In the genomic region with DNA sequence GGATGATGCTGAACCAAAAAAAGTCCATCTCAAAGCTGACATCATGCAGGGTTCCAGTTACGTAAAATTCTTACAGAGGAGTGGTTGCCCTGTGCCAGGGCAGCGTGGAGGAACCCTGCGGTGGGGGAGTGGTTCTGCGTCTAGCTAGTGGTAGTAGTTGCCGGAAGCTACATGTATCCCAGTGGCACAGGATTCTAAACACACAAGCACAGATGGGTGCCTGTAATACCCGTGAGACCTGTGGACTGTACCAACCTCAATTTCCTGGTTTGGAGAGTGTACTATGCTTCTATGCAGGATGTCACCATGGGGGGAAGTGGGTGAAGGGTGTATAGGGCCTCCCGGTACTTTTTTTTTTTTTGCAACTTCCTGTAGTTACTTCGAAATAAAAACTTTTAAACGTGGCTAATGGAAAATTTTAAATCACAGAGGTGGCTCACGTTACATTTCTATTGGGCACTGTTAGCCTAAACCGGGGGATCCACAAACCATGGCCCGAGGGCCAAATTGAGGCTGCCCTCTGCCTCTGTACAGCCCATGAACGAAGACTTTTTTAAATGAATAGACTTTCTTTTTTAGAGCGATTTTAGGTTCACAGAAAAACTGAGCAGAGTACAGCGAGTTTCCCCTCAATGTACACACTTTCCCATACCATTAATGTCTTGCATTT, we compare ENCODE assay signal across 1 cellular context.
TF ChIP-seq lines count a peak whose summit lies in the region.

No MANE protein-coding gene starts in this region.

TF ChIP-seq in SK-N-SH, 30 proteins besides CTCF, POLR2A, EP300 and RAD21 (continued from another document):
- TF ChIP-seq, protein P1, sequence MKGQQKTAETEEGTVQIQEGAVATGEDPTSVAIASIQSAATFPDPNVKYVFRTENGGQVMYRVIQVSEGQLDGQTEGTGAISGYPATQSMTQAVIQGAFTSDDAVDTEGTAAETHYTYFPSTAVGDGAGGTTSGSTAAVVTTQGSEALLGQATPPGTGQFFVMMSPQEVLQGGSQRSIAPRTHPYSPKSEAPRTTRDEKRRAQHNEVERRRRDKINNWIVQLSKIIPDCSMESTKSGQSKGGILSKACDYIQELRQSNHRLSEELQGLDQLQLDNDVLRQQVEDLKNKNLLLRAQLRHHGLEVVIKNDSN (IDR thresholded peaks at IDR 0.05; ENCODE audit: borderline replicate concordance, low read depth): no peak
- TF ChIP-seq, protein P2, sequence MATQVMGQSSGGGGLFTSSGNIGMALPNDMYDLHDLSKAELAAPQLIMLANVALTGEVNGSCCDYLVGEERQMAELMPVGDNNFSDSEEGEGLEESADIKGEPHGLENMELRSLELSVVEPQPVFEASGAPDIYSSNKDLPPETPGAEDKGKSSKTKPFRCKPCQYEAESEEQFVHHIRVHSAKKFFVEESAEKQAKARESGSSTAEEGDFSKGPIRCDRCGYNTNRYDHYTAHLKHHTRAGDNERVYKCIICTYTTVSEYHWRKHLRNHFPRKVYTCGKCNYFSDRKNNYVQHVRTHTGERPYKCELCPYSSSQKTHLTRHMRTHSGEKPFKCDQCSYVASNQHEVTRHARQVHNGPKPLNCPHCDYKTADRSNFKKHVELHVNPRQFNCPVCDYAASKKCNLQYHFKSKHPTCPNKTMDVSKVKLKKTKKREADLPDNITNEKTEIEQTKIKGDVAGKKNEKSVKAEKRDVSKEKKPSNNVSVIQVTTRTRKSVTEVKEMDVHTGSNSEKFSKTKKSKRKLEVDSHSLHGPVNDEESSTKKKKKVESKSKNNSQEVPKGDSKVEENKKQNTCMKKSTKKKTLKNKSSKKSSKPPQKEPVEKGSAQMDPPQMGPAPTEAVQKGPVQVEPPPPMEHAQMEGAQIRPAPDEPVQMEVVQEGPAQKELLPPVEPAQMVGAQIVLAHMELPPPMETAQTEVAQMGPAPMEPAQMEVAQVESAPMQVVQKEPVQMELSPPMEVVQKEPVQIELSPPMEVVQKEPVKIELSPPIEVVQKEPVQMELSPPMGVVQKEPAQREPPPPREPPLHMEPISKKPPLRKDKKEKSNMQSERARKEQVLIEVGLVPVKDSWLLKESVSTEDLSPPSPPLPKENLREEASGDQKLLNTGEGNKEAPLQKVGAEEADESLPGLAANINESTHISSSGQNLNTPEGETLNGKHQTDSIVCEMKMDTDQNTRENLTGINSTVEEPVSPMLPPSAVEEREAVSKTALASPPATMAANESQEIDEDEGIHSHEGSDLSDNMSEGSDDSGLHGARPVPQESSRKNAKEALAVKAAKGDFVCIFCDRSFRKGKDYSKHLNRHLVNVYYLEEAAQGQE (IDR thresholded peaks at IDR 0.05; ENCODE audit: low read depth, low read length): no peak
- TF ChIP-seq MXI1 (IDR thresholded peaks at IDR 0.05; ENCODE audit: low read depth, low read length) (no peak), FOSL2 (IDR thresholded peaks at IDR 0.05; ENCODE audit: borderline replicate concordance, low read depth) (no peak), JUND (IDR thresholded peaks at IDR 0.05) (no peak)
- TF ChIP-seq, protein P3, sequence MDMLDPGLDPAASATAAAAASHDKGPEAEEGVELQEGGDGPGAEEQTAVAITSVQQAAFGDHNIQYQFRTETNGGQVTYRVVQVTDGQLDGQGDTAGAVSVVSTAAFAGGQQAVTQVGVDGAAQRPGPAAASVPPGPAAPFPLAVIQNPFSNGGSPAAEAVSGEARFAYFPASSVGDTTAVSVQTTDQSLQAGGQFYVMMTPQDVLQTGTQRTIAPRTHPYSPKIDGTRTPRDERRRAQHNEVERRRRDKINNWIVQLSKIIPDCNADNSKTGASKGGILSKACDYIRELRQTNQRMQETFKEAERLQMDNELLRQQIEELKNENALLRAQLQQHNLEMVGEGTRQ (IDR thresholded peaks at IDR 0.05; ENCODE audit: borderline replicate concordance, low read depth, low read length): no peak
